ENCODE assay signal across 8 cellular contexts in genomic region chr12:110279976-110280783, GRCh38.
DNase-seq lines count a peak whose midpoint lies in the region.

No MANE protein-coding gene starts in this region.

- H3K4me3 ChIP-seq in HAP-1: peak overlapping the region; percentile 68
- peak overlapping the region; percentile 15 for H3K4me3 ChIP-seq in endocrine pancreas (ENCODE audit: control insufficient read depth, insufficient read depth, low read length)

- H3K9me3 ChIP-seq in ES-I3 (ENCODE audit: control insufficient read depth, insufficient read depth, low read length) (no peaks in the 10 kb centered on the region), HAP-1 (no peaks in the 10 kb centered on the region), endocrine pancreas (ENCODE audit: control insufficient read depth, low read length) (no peaks in the 10 kb centered on the region)

- H3K9ac ChIP-seq in ES-I3 (ENCODE audit: low read depth, low read length) (peak overlapping the region; percentile 98), endocrine pancreas (ENCODE audit: control insufficient read depth, insufficient read depth, low read length) (peak overlapping the region; percentile 89)

- in situ Hi-C loops in HAP-1 (cut with MboI; ENCODE audit: low sequenced_read_pairs): loop anchor here (25.0 kb wide), 1 partner anchor 168 kb away; the partner anchor contains the start of gene IFT81

- H3K36me3 ChIP-seq in ES-I3 (ENCODE audit: insufficient read depth, low read length): peaks cover 11% of the 10 kb centered on the region; the same call in 1 of the 2 replicates
- peaks cover 28% of the 10 kb centered on the region for H3K36me3 ChIP-seq in HAP-1 (replicated peaks)
- no peaks in the 10 kb centered on the region for H3K36me3 ChIP-seq in endocrine pancreas (ENCODE audit: control insufficient read depth, insufficient read depth, low read length)

- H3K4me1 ChIP-seq in ES-I3 (ENCODE audit: insufficient read depth, low read length): peaks cover 23% of the 10 kb centered on the region
- H3K4me1 ChIP-seq in HAP-1: peaks cover 28% of the 10 kb centered on the region
- peaks cover 21% of the 10 kb centered on the region for H3K4me1 ChIP-seq in endocrine pancreas (ENCODE audit: control insufficient read depth, insufficient read depth, low read length)

- H3K27me3 ChIP-seq in HAP-1 (ENCODE audit: low read depth) (no peaks in the 10 kb centered on the region), endocrine pancreas (ENCODE audit: control insufficient read depth, insufficient read depth, low read length) (no peaks in the 10 kb centered on the region)

- DNase-seq in HAP-1 (ENCODE audit: low spot score in 2 of 2): peak; percentile 62 to 83
- peak; percentile 36 for DNase-seq in NCI-H1694 (lab: John Stamatoyannopoulos, UW)
- DNase-seq in activated CD4-positive, alpha-beta T cell treated with anti-CD3 and anti-CD28 coated beads, Interleukin-2, amount 50 U/mL, for 1 hour: peak; percentile 50
- peak; percentile 58 for DNase-seq in midbrain (lab: John Stamatoyannopoulos, UW)
- peak; percentile 21 to 32 for DNase-seq in stimulated activated CD8-positive, alpha-beta memory T cell treated with anti-CD3 and anti-CD28 coated beads, Interleukin-7, amount 100 ng/mL, for 1 hour (ENCODE audit: low read depth in 2 of 2)
- DNase-seq in NCI-H446 treated with DMSO at 0.1 percent for 48 hours (lab: John Stamatoyannopoulos, UW): no peak
